In the genomic region with DNA sequence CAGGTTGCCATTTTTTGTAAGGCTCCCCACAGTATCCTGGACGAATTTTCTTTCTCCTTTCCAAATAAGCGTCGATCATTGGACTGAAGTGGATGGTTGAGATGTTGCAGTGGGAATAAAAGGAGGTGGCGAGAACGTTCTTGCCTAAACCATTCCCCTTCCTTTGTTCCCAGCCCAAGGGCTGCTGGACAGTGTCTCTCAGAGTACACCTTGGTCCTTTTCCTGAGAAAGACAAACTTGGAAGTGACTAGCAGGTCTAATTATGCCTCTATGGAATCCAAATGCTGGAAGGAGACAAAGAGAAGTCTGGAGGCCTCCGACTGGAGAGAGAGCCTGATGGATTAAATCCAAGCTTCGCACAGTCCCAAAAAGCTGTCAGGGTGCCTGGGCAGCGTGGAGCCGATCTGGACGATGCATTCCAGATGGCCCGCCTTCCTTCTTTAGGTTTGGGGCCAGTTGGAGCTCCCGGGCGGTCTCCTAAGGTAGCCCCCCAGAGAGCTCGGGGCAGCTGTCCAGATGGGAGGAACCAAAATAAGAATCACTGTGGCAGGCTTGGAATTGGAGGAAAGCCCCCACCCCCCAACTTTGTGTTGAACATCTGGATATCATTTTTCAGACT, we compare ENCODE assay signal across 17 cellular contexts. TPM values are rescaled to one million over a fixed set of nuclear protein-coding genes. Genes with fewer than 3 reads are reported as not detected.
A peak's percentile ranks its signal among the peaks of the same experiment; 100 is the strongest.
DNase-seq lines count a peak whose midpoint lies in the region; ATAC-seq and TF ChIP-seq lines count a peak whose summit lies in the region.
"Had no signal": no experiment of that assay in that cellular context is flagged by ENCODE, and none has a peak within 500 bp of the region (broad histone marks: within the 10 kb centered on the region; RNA-seq: fewer than 3 reads in every experiment).

No MANE protein-coding gene starts in this region.

- H3K9me3 ChIP-seq in ascending aorta, result no peaks in the 10 kb centered on the region
- no peaks in the 10 kb centered on the region for H3K9me3 ChIP-seq in HAP-1
- H3K9me3 ChIP-seq: A549 had no signal

- H3K9ac ChIP-seq in rectal smooth muscle tissue (ENCODE audit: low read length), result no peak overlapping the region

- DNase-seq in AG10803 (ENCODE audit: low read depth) (peak; percentile 87), ascending aorta (ENCODE audit: low spot score in 2 of 2) (no peak), left ventricle myocardium superior (peak; percentile 84), HAP-1 (ENCODE audit: low spot score in 2 of 2) (no peak), NCI-H748 treated with DMSO at 0.1 percent for 48 hours (lab: John Stamatoyannopoulos, UW) (no peak)
- no peak for DNase-seq in stimulated activated naive CD4-positive, alpha-beta T cell (lab: John Stamatoyannopoulos, UW)
- DNase-seq: activated effector memory CD4-positive, alpha-beta T cell treated with anti-CD3 and anti-CD28 coated beads, Interleukin-2, amount 50 U/mL, for 16 hours; CD4-positive, alpha-beta memory T cell; NCI-H187; NCI-H526; retina; stimulated activated CD4-positive, alpha-beta T cell treated with anti-CD3 and anti-CD28 coated beads, Interleukin-1b, Interleukin-23, amount 100 ng/mL, for 48 hours had no signal

- TF ChIP-seq CTCF in AG10803 (conservative IDR thresholded peaks at IDR 0.05; ENCODE audit: low read length) (no peak), ascending aorta (IDR thresholded peaks at IDR 0.05) (no peak)

- H3K4me1 ChIP-seq in ascending aorta (peaks cover 4 to 9% of the 10 kb centered on the region in 2 donors), rectal smooth muscle tissue (ENCODE audit: control insufficient read depth, insufficient read depth, low read length) (peaks cover 57% of the 10 kb centered on the region), HAP-1 (no peaks in the 10 kb centered on the region)

- in situ Hi-C loops in HAP-1 (cut with MboI; ENCODE audit: low sequenced_read_pairs), result loop anchor here (25.0 kb wide), 1 partner anchor 654 kb away; no protein-coding TSS in a partner anchor

- H3K36me3 ChIP-seq in ascending aorta (no peaks in the 10 kb centered on the region), rectal smooth muscle tissue (ENCODE audit: control insufficient read depth, insufficient read depth, low read length) (no peaks in the 10 kb centered on the region), HAP-1 (replicated peaks) (no peaks in the 10 kb centered on the region)

- peak overlapping the region; percentile 61 to 65 for H3K27ac ChIP-seq in ascending aorta
- peak overlapping the region; percentile 75 for H3K27ac ChIP-seq in rectal smooth muscle tissue (ENCODE audit: low read depth, low read length)
- H3K27ac ChIP-seq: VCaP had no signal

- H3K27me3 ChIP-seq in ascending aorta (no peaks in the 10 kb centered on the region), rectal smooth muscle tissue (ENCODE audit: control insufficient read depth, insufficient read depth, low read length) (no peaks in the 10 kb centered on the region), HAP-1 (ENCODE audit: low read depth) (no peaks in the 10 kb centered on the region; the same call in 1 of the 2 replicates)

- H3K4me3 ChIP-seq in AG10803 (ENCODE audit: low read length) (no peak overlapping the region), ascending aorta (no peak overlapping the region), rectal smooth muscle tissue (ENCODE audit: low read length) (no peak overlapping the region), HAP-1 (no peak overlapping the region)
- H3K4me3 ChIP-seq: A549 had no signal

- intact Hi-C loops in ascending aorta (cut with DNase I), result no loop called here
- intact Hi-C loops in left ventricle myocardium superior (cut with micrococcal nuclease), result no loop called here

- ATAC-seq in left ventricle myocardium superior (peak; percentile 87), HG02588 (IDR thresholded peaks at IDR 0.05; ENCODE audit: unreplicated experiment) (no peak)
- ATAC-seq: A549, esophagus mucosa had no signal

RNA-seq across cellular contexts. Expression of a gene that starts 32.9 kb away (rescaled TPM):
- total RNA-seq in ascending aorta (8.9 TPM), left ventricle myocardium superior (18.2 TPM)

RNA-seq across cellular contexts. Expression of a gene that starts 49.1 kb away (rescaled TPM):
- total RNA-seq in ascending aorta (2.1 TPM), left ventricle myocardium superior (19.0 TPM)

RNA-seq across cellular contexts. Expression of a gene that starts 49.3 kb away (rescaled TPM):
- total RNA-seq in ascending aorta (12.3 TPM), left ventricle myocardium superior (10.9 TPM)

Comparison
In these comparisons a context has a peak if more than half of its experiments do, and no peak if none do; other contexts are left out.
1. DNase-seq: peak in AG10803 (single experiment) and left ventricle myocardium superior (single experiment); none in ascending aorta (0 of 2), HAP-1 (0 of 2), NCI-H748 treated with DMSO at 0.1 percent for 48 hours (single experiment) and stimulated activated naive CD4-positive, alpha-beta T cell (0 of 6).